ENCODE assay signal across 1 cellular context in the genomic region with DNA sequence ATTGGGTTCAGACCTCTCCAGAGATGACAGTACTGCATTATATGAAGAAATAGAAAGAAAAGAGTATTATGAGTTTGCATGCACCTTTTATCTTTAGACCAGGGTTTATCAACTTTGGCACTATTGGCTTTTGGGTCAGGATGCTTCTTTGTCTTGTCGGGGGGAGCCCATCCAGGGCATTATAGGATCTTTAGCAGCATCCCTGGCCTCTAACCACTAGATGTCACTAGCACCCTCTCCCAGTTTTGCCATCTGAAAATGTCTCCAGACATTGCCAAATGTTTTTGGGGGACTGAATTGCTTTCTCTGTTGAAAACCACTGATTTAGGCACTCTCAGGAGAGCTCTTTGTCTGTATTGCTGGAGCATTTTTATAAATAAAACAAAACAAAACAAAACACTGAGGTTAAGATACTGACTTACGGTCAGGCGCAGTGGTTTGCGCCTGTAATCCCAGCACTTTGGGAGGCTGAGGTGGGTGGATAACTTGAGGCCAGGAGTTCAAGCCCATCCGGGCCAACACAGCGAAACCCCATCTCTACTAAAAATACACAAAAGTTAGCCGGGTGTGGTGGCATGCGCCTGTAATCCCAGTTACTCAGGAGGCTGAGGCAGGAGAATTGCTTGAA.
TF ChIP-seq lines count a peak whose summit lies in the region.

No MANE protein-coding gene starts in this region.

TF ChIP-seq in K562, 482 proteins besides CTCF, POLR2A, EP300 and RAD21 (continued from another document):
- TF ChIP-seq, protein P1, sequence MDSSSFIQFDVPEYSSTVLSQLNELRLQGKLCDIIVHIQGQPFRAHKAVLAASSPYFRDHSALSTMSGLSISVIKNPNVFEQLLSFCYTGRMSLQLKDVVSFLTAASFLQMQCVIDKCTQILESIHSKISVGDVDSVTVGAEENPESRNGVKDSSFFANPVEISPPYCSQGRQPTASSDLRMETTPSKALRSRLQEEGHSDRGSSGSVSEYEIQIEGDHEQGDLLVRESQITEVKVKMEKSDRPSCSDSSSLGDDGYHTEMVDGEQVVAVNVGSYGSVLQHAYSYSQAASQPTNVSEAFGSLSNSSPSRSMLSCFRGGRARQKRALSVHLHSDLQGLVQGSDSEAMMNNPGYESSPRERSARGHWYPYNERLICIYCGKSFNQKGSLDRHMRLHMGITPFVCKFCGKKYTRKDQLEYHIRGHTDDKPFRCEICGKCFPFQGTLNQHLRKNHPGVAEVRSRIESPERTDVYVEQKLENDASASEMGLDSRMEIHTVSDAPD (CRISPR knock-in tag; IDR thresholded peaks at IDR 0.05): no peak
- TF ChIP-seq ZNF76 (CRISPR knock-in tag; IDR thresholded peaks at IDR 0.05; ENCODE audit: borderline replicate concordance) (no peak), ZNF224 (CRISPR knock-in tag; IDR thresholded peaks at IDR 0.05) (no peak), ZC3H4 (CRISPR knock-in tag; IDR thresholded peaks at IDR 0.05; ENCODE audit: borderline replicate concordance) (no peak), TOE1 (IDR thresholded peaks at IDR 0.05; ENCODE audit: borderline replicate concordance) (no peak), TOE1 (CRISPR knock-in tag; IDR thresholded peaks at IDR 0.05; ENCODE audit: borderline replicate concordance, low read depth) (no peak), ZNF79 (CRISPR knock-in tag; IDR thresholded peaks at IDR 0.05; ENCODE audit: low read depth) (no peak), DDX20 (tag; IDR thresholded peaks at IDR 0.05; ENCODE audit: low read depth) (no peak)
